17 cellular contexts compared by ENCODE assay signal in the genomic region with DNA sequence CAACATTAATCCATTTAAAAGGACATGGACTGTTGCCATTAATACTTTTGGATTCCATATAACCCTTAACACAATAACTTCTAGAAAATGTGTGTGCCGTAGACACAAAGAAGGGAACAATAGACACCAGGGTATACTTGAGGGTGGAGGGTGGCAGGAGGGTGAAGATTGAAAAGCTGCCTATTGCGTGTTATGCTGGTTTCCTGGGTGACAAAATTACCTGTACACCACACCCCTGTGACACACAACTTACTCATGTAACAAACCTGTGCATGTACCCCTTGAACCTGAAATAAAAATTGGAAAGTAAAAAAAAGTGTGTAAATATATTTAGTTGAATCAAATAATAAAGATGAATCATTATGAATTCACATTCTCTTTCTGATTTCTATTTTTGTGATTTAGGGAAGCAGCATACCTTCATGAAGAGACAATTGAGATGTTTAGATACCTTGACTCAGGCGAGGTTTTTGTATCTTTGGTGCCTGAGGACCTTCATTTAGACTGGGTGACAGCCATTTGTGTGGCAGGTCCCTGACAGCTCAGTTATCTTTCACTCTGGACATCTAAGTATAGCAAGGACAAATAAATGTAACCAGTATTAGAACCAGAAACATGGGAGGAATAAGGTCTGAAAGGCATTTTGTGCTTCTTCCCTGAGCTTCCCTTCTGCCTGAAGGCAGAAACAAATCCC. TPM values are rescaled to one million over a fixed set of nuclear protein-coding genes. Genes with fewer than 3 reads are reported as not detected.
DNase-seq lines count a peak whose midpoint lies in the region; ATAC-seq and TF ChIP-seq lines count a peak whose summit lies in the region.
"Had no signal": no experiment of that assay in that cellular context is flagged by ENCODE, and none has a peak within 500 bp of the region (broad histone marks: within the 10 kb centered on the region; RNA-seq: fewer than 3 reads in every experiment).

No MANE protein-coding gene starts in this region.

- ATAC-seq in RWPE2 (ENCODE audit: low read depth): peak; percentile 74
- ATAC-seq: left lobe of liver had no signal

- intact Hi-C loops in spleen (cut with DNase I; ENCODE audit: low total_unique reads): no loop called here
- intact Hi-C loops in posterior vena cava (cut with DNase I): no loop called here

- H3K27ac ChIP-seq in RWPE2 (ENCODE audit: poor library complexity, severe bottlenecking) (no peak overlapping the region), spleen (peak overlapping the region; percentile 59 to 90 (median 82))
- H3K27ac ChIP-seq: SJSA1 had no signal

- no peaks in the 10 kb centered on the region for H3K27me3 ChIP-seq in RWPE2 (ENCODE audit: insufficient read depth, poor library complexity, severe bottlenecking)
- H3K27me3 ChIP-seq in spleen (replicated peaks in 1 of 7): no peaks in the 10 kb centered on the region

- DNase-seq in activated CD8-positive, alpha-beta memory T cell treated with anti-CD3 and anti-CD28 coated beads, Interleukin-2, amount 50 U/mL, for 1 hour (ENCODE audit: extremely low read depth): peak; percentile 53
- no peak for DNase-seq in activated CD8-positive, alpha-beta memory T cell treated with anti-CD3 and anti-CD28 coated beads for 24 hours
- DNase-seq in RWPE2 (ENCODE audit: low spot score): no peak
- DNase-seq in effector CD4-positive, alpha-beta T cell: peak; percentile 42
- no peak for DNase-seq in spleen
- no peak for DNase-seq in occipital lobe (lab: John Stamatoyannopoulos, UW)
- DNase-seq in NCI-H524 treated with DMSO at 0.1 percent for 48 hours (lab: John Stamatoyannopoulos, UW): no peak
- no peak for DNase-seq in posterior vena cava (ENCODE audit: low spot score)
- DNase-seq: activated B cell treated with CpG ODN at 0.5 μM for 24 hours; aorta; H7; nucleus accumbens; stimulated activated CD4-positive, alpha-beta T cell treated with anti-CD3 and anti-CD28 coated beads, Interleukin-15, amount 100 ng/mL, for 24 hours had no signal

- TF ChIP-seq CTCF in RWPE2 (IDR thresholded peaks at IDR 0.05; ENCODE audit: poor library complexity, severe bottlenecking): no peak
- TF ChIP-seq CTCF in spleen (IDR thresholded peaks at IDR 0.05 in 8 of 11, conservative IDR thresholded peaks at IDR 0.05 in 3 of 11): no peak

- WGBS in spleen, 5 donors: 60 to 80% (median 69%) methylated on average over 3 of the region's 3 CpGs

- H3K4me1 ChIP-seq in RWPE2 (ENCODE audit: insufficient read depth, poor library complexity, severe bottlenecking) (peaks cover 6% of the 10 kb centered on the region), spleen (peaks cover 22 to 90% (median 55%) of the 10 kb centered on the region in 6 donors)
- H3K4me1 ChIP-seq: SJSA1 had no signal

- H3K4me3 ChIP-seq in RWPE2 (ENCODE audit: severe bottlenecking): no peak overlapping the region
- no peak overlapping the region for H3K4me3 ChIP-seq in spleen
- H3K4me3 ChIP-seq: SJSA1 had no signal

- H3K36me3 ChIP-seq in RWPE2 (ENCODE audit: low read depth) (no peaks in the 10 kb centered on the region), spleen (peaks cover 0 to 60% (median 28%) of the 10 kb centered on the region in 6 donors)
- H3K36me3 ChIP-seq: SJSA1 had no signal

- no peak for TF ChIP-seq POLR2A in spleen (IDR thresholded peaks at IDR 0.05)

- no peaks in the 10 kb centered on the region for H3K9me3 ChIP-seq in RWPE2 (ENCODE audit: severe bottlenecking)
- H3K9me3 ChIP-seq in spleen: no peaks in the 10 kb centered on the region
- H3K9me3 ChIP-seq: SJSA1 had no signal

RNA-seq across cellular contexts. Expression of a gene that starts 28.7 kb away (rescaled TPM):
- total RNA-seq in spleen (10 to 100 TPM; 47.6 to 96.0 (median 65.3) TPM), occipital lobe (2.8 TPM), posterior vena cava (10 to 100 TPM; 12.9 to 15.4 TPM)
- polyA plus RNA-seq in spleen: 10 to 100 TPM; 10.9 to 27.3 (median 14.7) TPM
- total RNA-seq: activated B cell treated with CpG ODN at 0.5 μM for 24 hours, Daoy, H7, HT-29, SJSA1 had no signal

RNA-seq across cellular contexts. Expression of a gene that starts 35.5 kb away (rescaled TPM):
- total RNA-seq in spleen (100 to 1,000 TPM in 5 of 7 donors, 10 to 100 TPM in 2; 71.2 to 137 (median 102) TPM), occipital lobe (2.7 TPM), posterior vena cava (10 to 100 TPM; 23.5 to 23.8 TPM)
- 100 to 1,000 TPM in 1 of 3 donors, 10 to 100 TPM in 2; 48.7 to 103 (median 68.0) TPM for polyA plus RNA-seq in spleen
- total RNA-seq: activated B cell treated with CpG ODN at 0.5 μM for 24 hours, Daoy, H7, HT-29, SJSA1 had no signal

Comparison
In these comparisons a context has a peak if more than half of its experiments do, and no peak if none do; other contexts are left out.
1. DNase-seq: peak in activated CD8-positive, alpha-beta memory T cell treated with anti-CD3 and anti-CD28 coated beads, Interleukin-2, amount 50 U/mL, for 1 hour (single experiment) and effector CD4-positive, alpha-beta T cell (single experiment); none in activated CD8-positive, alpha-beta memory T cell treated with anti-CD3 and anti-CD28 coated beads for 24 hours (single experiment), RWPE2 (single experiment), spleen (single experiment), occipital lobe (single experiment), NCI-H524 treated with DMSO at 0.1 percent for 48 hours (single experiment) and posterior vena cava (single experiment).